19 cellular contexts compared by ENCODE assay signal in the genomic region with DNA sequence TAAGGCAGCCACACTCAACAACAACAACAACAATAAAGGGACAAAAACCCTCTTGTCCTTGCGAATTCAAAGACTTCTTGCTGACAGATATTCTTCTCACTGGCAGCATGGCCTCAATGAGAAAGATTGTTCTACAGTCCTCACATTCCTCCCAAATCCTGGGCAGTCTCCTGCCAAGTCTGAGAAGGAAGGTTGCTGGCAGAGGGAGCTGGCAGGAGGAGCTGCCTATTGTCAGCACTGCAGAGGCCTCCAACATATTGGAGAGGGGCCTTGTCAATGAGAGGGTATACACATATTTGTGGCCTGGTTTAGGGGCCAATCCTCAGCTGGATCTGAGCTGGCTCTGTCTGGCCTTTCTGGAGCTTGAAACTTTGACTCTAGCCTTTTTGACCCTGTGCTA.
DNase-seq lines count a peak whose midpoint lies in the region; ATAC-seq, FAIRE-seq and TF ChIP-seq lines count a peak whose summit lies in the region.
"Had no signal": no experiment of that assay in that cellular context is flagged by ENCODE, and none has a peak within 500 bp of the region (broad histone marks: within the 10 kb centered on the region; RNA-seq: fewer than 3 reads in every experiment).

No MANE protein-coding gene starts in this region.

- TF ChIP-seq CTCF in GM12878 (IDR thresholded peaks at IDR 0.05 in 2 of 3, conservative IDR thresholded peaks at IDR 0.05 in 1 of 3; ENCODE audit: control insufficient read depth in 2 of 3, extremely low read depth in 1 of 3, insufficient read depth in 1 of 3, low read depth in 3 of 3, low read length in 3 of 3): no peak

- 96% methylated on average over 1 of the region's 1 CpG for WGBS in GM12878 (ENCODE audit: insufficient coverage, insufficient replicate concordance, low lambda C conversion rate, missing lambda C conversion rate)

- ATAC-seq in GM12878: peak; percentile 37
- ATAC-seq: foreskin keratinocyte, HepG2, mucosa of descending colon had no signal

- POLR2A ChIA-PET in GM12878 (lab: Charles Lee): no interaction called here

- intact Hi-C loops in GM12878 (cut with micrococcal nuclease; ENCODE audit: unreplicated experiment): no loop called here
- intact Hi-C loops in head of caudate nucleus (cut with DNase I): no loop called here

- CTCF ChIA-PET in GM12878 (lab: Yijun Ruan, JAX): interaction anchor here (0.6 to 0.9 kb wide), 2 partner anchors 17 to 215 kb away, joined by 3 read pairs; no protein-coding TSS in a partner anchor

- no peak overlapping the region for H3K4me2 ChIP-seq in GM12878 (ENCODE audit: control insufficient read depth, insufficient read depth)

- no peaks in the 10 kb centered on the region for H3K27me3 ChIP-seq in GM12878 (replicated peaks in 1 of 2; ENCODE audit: control insufficient read depth in 2 of 2, insufficient read depth in 2 of 2, low read length in 1 of 2)
- H3K27me3 ChIP-seq: ascending aorta, BE2C, foreskin keratinocyte had no signal

- TF ChIP-seq EP300 in GM12878 (IDR thresholded peaks at IDR 0.05; ENCODE audit: borderline replicate concordance in 1 of 2, control insufficient read depth in 1 of 2, low read depth in 2 of 2, low read length in 2 of 2): no peak

- DNase-seq in GM04503 (ENCODE audit: low read depth) (peak; percentile 10), GM12878 (ENCODE audit: low read depth, low spot score) (no peak), head of caudate nucleus (peak in 32 of 42 donors; percentile 6 to 69 (median 35)), putamen (ENCODE audit: low spot score) (peak; percentile 34), RPMI8226 (no peak), glomerular visceral epithelial cell (ENCODE audit: extremely low spot score) (no peak), OCI-M1 (lab: John Stamatoyannopoulos, UW) (no peak)
- DNase-seq in stimulated activated CD4-positive, alpha-beta T cell treated with anti-CD3 and anti-CD28 coated beads, Interleukin-2, amount 100 ng/mL, for 24 hours: no peak
- DNase-seq: activated effector memory CD4-positive, alpha-beta T cell treated with Interleukin-2 at 50 U/mL for 16 hours; BE2C; effector CD4-positive, alpha-beta T cell; foreskin keratinocyte; HFFc6; mucosa of descending colon; stimulated activated CD4-positive, alpha-beta T cell treated with anti-CD3 and anti-CD28 coated beads, Interleukin-15, amount 100 ng/mL, for 24 hours had no signal

- RAD21 ChIA-PET in GM12878 (lab: Charles Lee; ENCODE audit: unreplicated experiment): interaction anchor here (1.2 kb wide), 1 partner anchor 50 kb away, joined by 5 read pairs; no protein-coding TSS in a partner anchor

- no peaks in the 10 kb centered on the region for H3K36me3 ChIP-seq in GM12878 (ENCODE audit: control insufficient read depth in 2 of 2, insufficient read depth in 2 of 2, low read length in 1 of 2)
- H3K36me3 ChIP-seq: ascending aorta, BE2C had no signal

- H2AFZ ChIP-seq in GM12878 (ENCODE audit: control insufficient read depth, low read depth, low read length): peak overlapping the region; percentile 29; the same call in 1 of the 2 replicates

- BruUV-seq in GM12878 (replicated peaks; lab: Mats Ljungman, UMichigan): no TSS peak

- no peak overlapping the region for H3K9ac ChIP-seq in GM12878 (ENCODE audit: control insufficient read depth, insufficient read depth, low read length)

- in situ Hi-C loops in GM12878 (cut with MboI): no loop called here

- H3K27ac ChIP-seq in GM12878 (ENCODE audit: control insufficient read depth, insufficient read depth): no peak overlapping the region
- H3K27ac ChIP-seq: ascending aorta, foreskin keratinocyte had no signal

- H3K4me1 ChIP-seq in GM12878 (ENCODE audit: control insufficient read depth, insufficient read depth, low read length): no peaks in the 10 kb centered on the region
- H3K4me1 ChIP-seq: ascending aorta, BE2C, foreskin keratinocyte had no signal

- no peak overlapping the region for H3K4me3 ChIP-seq in GM12878
- H3K4me3 ChIP-seq: ascending aorta, mucosa of descending colon had no signal

- H3K9me3 ChIP-seq in GM12878 (replicated peaks; ENCODE audit: control insufficient read depth, insufficient read depth, low read length): no peaks in the 10 kb centered on the region; the same call in 2 of the 3 replicates
- H3K9me3 ChIP-seq: ascending aorta, BE2C, mucosa of descending colon had no signal

- SMC1A ChIA-PET in GM12878 (lab: Charles Lee; ENCODE audit: uncharacterized antibody, unreplicated experiment): interaction anchor here (1.1 to 2.4 kb wide), 4 partner anchors 8 to 90 kb away, joined by 3 to 7 read pairs (median 4); no protein-coding TSS in a partner anchor

- no peak for TF ChIP-seq POLR2A in GM12878 (IDR thresholded peaks at IDR 0.05; ENCODE audit: low read depth, low read length)

- no peaks in the 10 kb centered on the region for H4K20me1 ChIP-seq in GM12878 (ENCODE audit: control insufficient read depth, insufficient read depth)

- no peak for FAIRE-seq in GM12878 (lab: Jason Lieb, UNC)
- FAIRE-seq: GM19239, HepG2, keratinocyte had no signal

- no peaks in the 10 kb centered on the region for H3K79me2 ChIP-seq in GM12878 (ENCODE audit: control insufficient read depth, insufficient read depth, low read length)

- no peak for TF ChIP-seq RAD21 in GM12878 (IDR thresholded peaks at IDR 0.05; ENCODE audit: insufficient read depth, low read depth, low read length)

TF ChIP-seq in GM12878, 131 proteins besides CTCF, POLR2A, EP300 and RAD21 (continues in another document):
- no peak for TF ChIP-seq BCL11A (IDR thresholded peaks at IDR 0.05; ENCODE audit: low read depth, low read length)
- TF ChIP-seq, protein P1, sequence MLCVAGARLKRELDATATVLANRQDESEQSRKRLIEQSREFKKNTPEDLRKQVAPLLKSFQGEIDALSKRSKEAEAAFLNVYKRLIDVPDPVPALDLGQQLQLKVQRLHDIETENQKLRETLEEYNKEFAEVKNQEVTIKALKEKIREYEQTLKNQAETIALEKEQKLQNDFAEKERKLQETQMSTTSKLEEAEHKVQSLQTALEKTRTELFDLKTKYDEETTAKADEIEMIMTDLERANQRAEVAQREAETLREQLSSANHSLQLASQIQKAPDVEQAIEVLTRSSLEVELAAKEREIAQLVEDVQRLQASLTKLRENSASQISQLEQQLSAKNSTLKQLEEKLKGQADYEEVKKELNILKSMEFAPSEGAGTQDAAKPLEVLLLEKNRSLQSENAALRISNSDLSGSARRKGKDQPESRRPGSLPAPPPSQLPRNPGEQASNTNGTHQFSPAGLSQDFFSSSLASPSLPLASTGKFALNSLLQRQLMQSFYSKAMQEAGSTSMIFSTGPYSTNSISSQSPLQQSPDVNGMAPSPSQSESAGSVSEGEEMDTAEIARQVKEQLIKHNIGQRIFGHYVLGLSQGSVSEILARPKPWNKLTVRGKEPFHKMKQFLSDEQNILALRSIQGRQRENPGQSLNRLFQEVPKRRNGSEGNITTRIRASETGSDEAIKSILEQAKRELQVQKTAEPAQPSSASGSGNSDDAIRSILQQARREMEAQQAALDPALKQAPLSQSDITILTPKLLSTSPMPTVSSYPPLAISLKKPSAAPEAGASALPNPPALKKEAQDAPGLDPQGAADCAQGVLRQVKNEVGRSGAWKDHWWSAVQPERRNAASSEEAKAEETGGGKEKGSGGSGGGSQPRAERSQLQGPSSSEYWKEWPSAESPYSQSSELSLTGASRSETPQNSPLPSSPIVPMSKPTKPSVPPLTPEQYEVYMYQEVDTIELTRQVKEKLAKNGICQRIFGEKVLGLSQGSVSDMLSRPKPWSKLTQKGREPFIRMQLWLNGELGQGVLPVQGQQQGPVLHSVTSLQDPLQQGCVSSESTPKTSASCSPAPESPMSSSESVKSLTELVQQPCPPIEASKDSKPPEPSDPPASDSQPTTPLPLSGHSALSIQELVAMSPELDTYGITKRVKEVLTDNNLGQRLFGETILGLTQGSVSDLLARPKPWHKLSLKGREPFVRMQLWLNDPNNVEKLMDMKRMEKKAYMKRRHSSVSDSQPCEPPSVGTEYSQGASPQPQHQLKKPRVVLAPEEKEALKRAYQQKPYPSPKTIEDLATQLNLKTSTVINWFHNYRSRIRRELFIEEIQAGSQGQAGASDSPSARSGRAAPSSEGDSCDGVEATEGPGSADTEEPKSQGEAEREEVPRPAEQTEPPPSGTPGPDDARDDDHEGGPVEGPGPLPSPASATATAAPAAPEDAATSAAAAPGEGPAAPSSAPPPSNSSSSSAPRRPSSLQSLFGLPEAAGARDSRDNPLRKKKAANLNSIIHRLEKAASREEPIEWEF (IDR thresholded peaks at IDR 0.05; ENCODE audit: insufficient replicate concordance, low read depth, low read length): no peak
- TF ChIP-seq MYB (IDR thresholded peaks at IDR 0.05; ENCODE audit: borderline replicate concordance, low read depth, low read length): no peak
- TF ChIP-seq, protein P2, sequence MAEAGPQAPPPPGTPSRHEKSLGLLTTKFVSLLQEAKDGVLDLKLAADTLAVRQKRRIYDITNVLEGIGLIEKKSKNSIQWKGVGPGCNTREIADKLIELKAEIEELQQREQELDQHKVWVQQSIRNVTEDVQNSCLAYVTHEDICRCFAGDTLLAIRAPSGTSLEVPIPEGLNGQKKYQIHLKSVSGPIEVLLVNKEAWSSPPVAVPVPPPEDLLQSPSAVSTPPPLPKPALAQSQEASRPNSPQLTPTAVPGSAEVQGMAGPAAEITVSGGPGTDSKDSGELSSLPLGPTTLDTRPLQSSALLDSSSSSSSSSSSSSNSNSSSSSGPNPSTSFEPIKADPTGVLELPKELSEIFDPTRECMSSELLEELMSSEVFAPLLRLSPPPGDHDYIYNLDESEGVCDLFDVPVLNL (IDR thresholded peaks at IDR 0.05; ENCODE audit: low read depth, low read length): no peak
- TF ChIP-seq POLR2AphosphoS5 (IDR thresholded peaks at IDR 0.05; ENCODE audit: low read length): no peak
- no peak for TF ChIP-seq NRF1 (conservative IDR thresholded peaks at IDR 0.05; ENCODE audit: low read depth, low read length)
- TF ChIP-seq CEBPB (IDR thresholded peaks at IDR 0.05; ENCODE audit: borderline replicate concordance in 1 of 2, low read depth in 2 of 2, low read length in 2 of 2): no peak
- TF ChIP-seq STAT3 (IDR thresholded peaks at IDR 0.05; ENCODE audit: low read depth, low read length): no peak
- no peak for TF ChIP-seq YBX1 (IDR thresholded peaks at IDR 0.05)
- TF ChIP-seq KDM1A (IDR thresholded peaks at IDR 0.05; ENCODE audit: borderline replicate concordance): no peak
- TF ChIP-seq KAT2A (conservative IDR thresholded peaks at IDR 0.05; ENCODE audit: control insufficient read depth, low read depth, low read length): no peak
- no peak for TF ChIP-seq ASH2L (IDR thresholded peaks at IDR 0.05; ENCODE audit: borderline replicate concordance, low read depth)
- no peak for TF ChIP-seq TARDBP (IDR thresholded peaks at IDR 0.05; ENCODE audit: borderline replicate concordance)
- TF ChIP-seq BMI1 (IDR thresholded peaks at IDR 0.05; ENCODE audit: borderline replicate concordance): no peak
- TF ChIP-seq ZNF207 (IDR thresholded peaks at IDR 0.05; ENCODE audit: borderline replicate concordance): no peak

Comparison
In these comparisons a context has a peak if more than half of its experiments do, and no peak if none do; other contexts are left out.
1. DNase-seq: peak in GM04503 (single experiment), head of caudate nucleus (32 of 42) and putamen (single experiment); none in GM12878 (single experiment), stimulated activated CD4-positive, alpha-beta T cell treated with anti-CD3 and anti-CD28 coated beads, Interleukin-2, amount 100 ng/mL, for 24 hours (0 of 2), RPMI8226 (single experiment), glomerular visceral epithelial cell (single experiment) and OCI-M1 (single experiment).